ENCODE assay signal across 1 cellular context in genomic region chr17:44780845-44781480, GRCh38.
TF ChIP-seq lines count a peak whose summit lies in the region.

No MANE protein-coding gene starts in this region.

TF ChIP-seq in H1, 55 proteins besides CTCF, POLR2A, EP300 and RAD21:
- no peak for TF ChIP-seq RBBP5 (IDR thresholded peaks at IDR 0.05; ENCODE audit: borderline replicate concordance, low read depth, low read length)
- peak; percentile 2 for TF ChIP-seq EZH2 (IDR thresholded peaks at IDR 0.05; ENCODE audit: low read depth, low read length, severe bottlenecking)
